In the genomic region with DNA sequence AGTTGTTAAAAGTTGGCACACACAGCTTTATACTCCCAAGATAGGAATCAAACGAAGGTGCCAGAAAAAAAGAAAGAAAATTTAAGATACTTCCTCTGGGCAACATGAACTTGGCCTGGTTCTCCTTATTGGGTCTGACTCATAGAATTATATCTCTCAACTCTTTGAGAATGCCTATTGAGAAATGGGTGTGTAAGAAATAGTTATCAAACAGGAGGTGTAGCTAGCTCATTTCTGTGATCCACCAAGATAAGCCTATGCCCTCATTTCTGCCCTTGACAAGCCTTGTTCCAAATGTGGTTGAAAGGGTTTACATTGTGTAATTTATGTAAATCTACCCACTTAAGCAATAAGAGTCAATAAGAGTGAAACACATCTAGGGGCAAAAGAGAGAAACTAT, we compare ENCODE assay signal across 23 cellular contexts.
DNase-seq lines count a peak whose midpoint lies in the region; ATAC-seq and TF ChIP-seq lines count a peak whose summit lies in the region.
"Had no signal": no experiment of that assay in that cellular context is flagged by ENCODE, and none has a peak within 500 bp of the region (broad histone marks: within the 10 kb centered on the region; RNA-seq: fewer than 3 reads in every experiment).

No MANE protein-coding gene starts in this region.

- H3K27me3 Mint-ChIP-seq in activated CD4-positive, alpha-beta T cell treated with anti-CD3 and anti-CD28 coated beads for 36 hours: no peaks in the 10 kb centered on the region
- no peaks in the 10 kb centered on the region for H3K27me3 Mint-ChIP-seq in CD4-positive, alpha-beta T cell
- no peaks in the 10 kb centered on the region for H3K27me3 Mint-ChIP-seq in activated CD8-positive, alpha-beta memory T cell treated with anti-CD3 and anti-CD28 coated beads, Interleukin-2, amount 10 ng/mL, durations not matched to agents 7 days and 5 days
- H3K27me3 Mint-ChIP-seq: activated CD8-positive, alpha-beta T cell treated with anti-CD3 and anti-CD28 coated beads for 36 hours; activated naive CD8-positive, alpha-beta T cell had no signal

- no peaks in the 10 kb centered on the region for H3K27me3 ChIP-seq in PC-3 (ENCODE audit: low read length)
- H3K27me3 ChIP-seq in CD4-positive, alpha-beta T cell (ENCODE audit: control insufficient read depth, insufficient read depth, low read length): no peaks in the 10 kb centered on the region
- H3K27me3 ChIP-seq: heart right ventricle had no signal

- no peak overlapping the region for H3K27ac Mint-ChIP-seq in activated CD4-positive, alpha-beta T cell treated with anti-CD3 and anti-CD28 coated beads for 36 hours
- no peak overlapping the region for H3K27ac Mint-ChIP-seq in CD4-positive, alpha-beta T cell
- H3K27ac Mint-ChIP-seq in activated CD8-positive, alpha-beta memory T cell treated with anti-CD3 and anti-CD28 coated beads, Interleukin-2, amount 10 ng/mL, durations not matched to agents 7 days and 5 days: no peak overlapping the region
- H3K27ac Mint-ChIP-seq: activated CD8-positive, alpha-beta T cell treated with anti-CD3 and anti-CD28 coated beads for 36 hours; activated naive CD8-positive, alpha-beta T cell; CD8-positive, alpha-beta memory T cell; naive thymus-derived CD8-positive, alpha-beta T cell had no signal

- no peaks in the 10 kb centered on the region for H3F3A ChIP-seq in PC-3 (ENCODE audit: low read length, unreplicated experiment)

- ATAC-seq in activated CD4-positive, alpha-beta T cell treated with anti-CD3 and anti-CD28 coated beads for 36 hours: peak; percentile 10
- peak; percentile 65 for ATAC-seq in PC-3
- ATAC-seq in CD4-positive, alpha-beta T cell (ENCODE audit: poor library complexity): no peak
- no peak for ATAC-seq in HG02840 (IDR thresholded peaks at IDR 0.05; ENCODE audit: low FRiP score, unreplicated experiment)
- no peak for ATAC-seq in activated CD8-positive, alpha-beta memory T cell treated with anti-CD3 and anti-CD28 coated beads, Interleukin-2, amount 10 ng/mL, durations not matched to agents 7 days and 5 days
- ATAC-seq: activated CD8-positive, alpha-beta T cell treated with anti-CD3 and anti-CD28 coated beads for 36 hours; heart right ventricle; naive thymus-derived CD8-positive, alpha-beta T cell had no signal

- H2AFZ ChIP-seq in PC-3 (ENCODE audit: low read length): no peak overlapping the region

- H3K9me3 ChIP-seq in PC-3 (ENCODE audit: low read length): no peaks in the 10 kb centered on the region
- H3K9me3 ChIP-seq in CD4-positive, alpha-beta T cell (ENCODE audit: control insufficient read depth, low read length): no peaks in the 10 kb centered on the region

- TF ChIP-seq CTCF in PC-3 (conservative IDR thresholded peaks at IDR 0.05; ENCODE audit: low read depth, low read length): no peak
- TF ChIP-seq CTCF in CD4-positive, alpha-beta T cell (IDR thresholded peaks at IDR 0.05): no peak

- POLR2A ChIA-PET in activated CD4-positive, alpha-beta T cell treated with anti-CD3 and anti-CD28 coated beads for 36 hours (lab: Charles Lee): interaction anchor here (0.6 kb wide), 1 partner anchor 500 kb away, joined by 3 read pairs; no protein-coding TSS in a partner anchor
- POLR2A ChIA-PET in PC-3 (lab: Charles Lee; ENCODE audit: unreplicated experiment): no interaction called here
- POLR2A ChIA-PET in CD4-positive, alpha-beta T cell (lab: Charles Lee): no interaction called here

- H3K4me3 Mint-ChIP-seq in activated CD4-positive, alpha-beta T cell treated with anti-CD3 and anti-CD28 coated beads for 36 hours: no peak overlapping the region
- no peak overlapping the region for H3K4me3 Mint-ChIP-seq in CD4-positive, alpha-beta T cell
- H3K4me3 Mint-ChIP-seq in activated CD8-positive, alpha-beta memory T cell treated with anti-CD3 and anti-CD28 coated beads, Interleukin-2, amount 10 ng/mL, durations not matched to agents 7 days and 5 days: no peak overlapping the region
- H3K4me3 Mint-ChIP-seq: activated CD8-positive, alpha-beta T cell treated with anti-CD3 and anti-CD28 coated beads for 36 hours; activated naive CD8-positive, alpha-beta T cell; CD8-positive, alpha-beta memory T cell; naive thymus-derived CD8-positive, alpha-beta T cell had no signal

- intact Hi-C loops in activated CD4-positive, alpha-beta T cell treated with anti-CD3 and anti-CD28 coated beads for 36 hours (cut with DNase I, micrococcal nuclease): no loop called here
- intact Hi-C loops in PC-3 (cut with micrococcal nuclease): loop anchor here (1.0 to 10.0 kb wide), 4 partner anchors 39 to 155 kb away; no protein-coding TSS in a partner anchor
- intact Hi-C loops in CD4-positive, alpha-beta T cell (cut with DNase I, micrococcal nuclease): no loop called here

- no peak overlapping the region for H3K4me2 ChIP-seq in PC-3 (ENCODE audit: low read length)

- H3K9me2 ChIP-seq in PC-3 (replicated peaks; ENCODE audit: low read length): no peaks in the 10 kb centered on the region

- H3K36me3 ChIP-seq in PC-3 (ENCODE audit: low read depth, low read length): no peaks in the 10 kb centered on the region
- H3K36me3 ChIP-seq: heart right ventricle had no signal

- H3K27ac ChIP-seq in PC-3 (ENCODE audit: low read length): peak overlapping the region; percentile 70
- H3K27ac ChIP-seq in epithelial cell of prostate: peak overlapping the region; percentile 11
- no peak overlapping the region for H3K27ac ChIP-seq in CD4-positive, alpha-beta T cell (ENCODE audit: low read depth, low read length)
- H3K27ac ChIP-seq: heart right ventricle had no signal

- H3K4me3 ChIP-seq in PC-3 (ENCODE audit: low read length): no peak overlapping the region
- H3K4me3 ChIP-seq: heart right ventricle had no signal

- no TSS peak for BruUV-seq in PC-3 (replicated peaks; lab: Mats Ljungman, UMichigan)

- CTCF ChIA-PET in activated CD4-positive, alpha-beta T cell treated with anti-CD3 and anti-CD28 coated beads for 36 hours (lab: Charles Lee): interaction anchor here (1.5 kb wide), 1 partner anchor 11 kb away, joined by 3 read pairs; no protein-coding TSS in a partner anchor
- CTCF ChIA-PET in PC-3 (lab: Charles Lee): interaction anchor here (0.6 kb wide), 1 partner anchor 154 kb away, joined by 4 read pairs; no protein-coding TSS in a partner anchor
- CTCF ChIA-PET in CD4-positive, alpha-beta T cell (lab: Charles Lee): interaction anchor here (0.8 kb wide), 1 partner anchor 8 kb away, joined by 3 read pairs; no protein-coding TSS in a partner anchor
- CTCF ChIA-PET in activated CD8-positive, alpha-beta memory T cell treated with anti-CD3 and anti-CD28 coated beads, Interleukin-2, amount 10 ng/mL, durations not matched to agents 7 days and 5 days (lab: Charles Lee): no interaction called here

- H3K4me1 Mint-ChIP-seq in activated CD4-positive, alpha-beta T cell treated with anti-CD3 and anti-CD28 coated beads for 36 hours: peaks cover 23% of the 10 kb centered on the region
- peaks cover 14% of the 10 kb centered on the region for H3K4me1 Mint-ChIP-seq in CD4-positive, alpha-beta T cell (ENCODE audit: low read depth)
- peaks cover 8% of the 10 kb centered on the region for H3K4me1 Mint-ChIP-seq in activated CD8-positive, alpha-beta memory T cell treated with anti-CD3 and anti-CD28 coated beads, Interleukin-2, amount 10 ng/mL, durations not matched to agents 7 days and 5 days
- H3K4me1 Mint-ChIP-seq: naive thymus-derived CD8-positive, alpha-beta T cell had no signal

- H3K9me3 Mint-ChIP-seq in activated CD4-positive, alpha-beta T cell treated with anti-CD3 and anti-CD28 coated beads for 36 hours (ENCODE audit: low read depth): peaks cover 2% of the 10 kb centered on the region
- peaks cover 16% of the 10 kb centered on the region for H3K9me3 Mint-ChIP-seq in CD4-positive, alpha-beta T cell
- H3K9me3 Mint-ChIP-seq in activated CD8-positive, alpha-beta memory T cell treated with anti-CD3 and anti-CD28 coated beads, Interleukin-2, amount 10 ng/mL, durations not matched to agents 7 days and 5 days (ENCODE audit: low read depth): peaks cover 9% of the 10 kb centered on the region

- H4K20me1 ChIP-seq in PC-3 (ENCODE audit: low read length): no peaks in the 10 kb centered on the region

- DNase-seq in activated CD4-positive, alpha-beta T cell treated with anti-CD3 and anti-CD28 coated beads for 36 hours: no peak
- DNase-seq in activated CD4-positive, alpha-beta T cell treated with anti-CD3 and anti-CD28 coated beads, Interleukin-2, amount 50 U/mL, for 1 hour: no peak
- peak; percentile 75 for DNase-seq in PC-3
- DNase-seq in epithelial cell of prostate (ENCODE audit: low read depth, low spot score): peak; percentile 73
- DNase-seq in renal cortical epithelial cell (ENCODE audit: low read depth): peak; percentile 44
- DNase-seq in CD4-positive, alpha-beta T cell: no peak
- DNase-seq in activated CD8-positive, alpha-beta memory T cell treated with anti-CD3 and anti-CD28 coated beads, Interleukin-2, amount 10 ng/mL, durations not matched to agents 7 days and 5 days: no peak
- DNase-seq: activated CD8-positive, alpha-beta T cell treated with anti-CD3 and anti-CD28 coated beads for 36 hours; activated T-cell treated with anti-CD3 and anti-CD28 coated beads, Interleukin-2, amount 50 U/mL, for 48 hours; CD8-positive, alpha-beta memory T cell; DMS79 treated with DMSO at 0.1 percent for 48 hours; erythroblast; GOT3; heart right ventricle; kidney; naive thymus-derived CD8-positive, alpha-beta T cell; NCI-H187 treated with DMSO at 0.1 percent for 48 hours; NK-92 treated with Interleukin-12 subunit alpha and Interleukin-12 subunit beta, amount 100 ng/mL, for 24 hours; posterior cingulate gyrus; Right ventricle myocardium superior; stimulated activated CD4-positive, alpha-beta T cell treated with anti-CD3 and anti-CD28 coated beads, Interleukin-2, amount 100 ng/mL, for 48 hours had no signal

- peaks cover 38% of the 10 kb centered on the region for H3K4me1 ChIP-seq in PC-3 (ENCODE audit: insufficient read depth, low read length)
- H3K4me1 ChIP-seq: heart right ventricle had no signal

- 0 out of 2 replicates have a peak overlapping the region, but pooled peaks have one; percentile 0 for H3K9ac ChIP-seq in PC-3 (ENCODE audit: low read length)

- H3K79me2 ChIP-seq in PC-3 (ENCODE audit: low read length): no peaks in the 10 kb centered on the region

- H3K36me3 Mint-ChIP-seq in activated CD4-positive, alpha-beta T cell treated with anti-CD3 and anti-CD28 coated beads for 36 hours (ENCODE audit: low read depth): no peaks in the 10 kb centered on the region
- no peaks in the 10 kb centered on the region for H3K36me3 Mint-ChIP-seq in CD4-positive, alpha-beta T cell (ENCODE audit: low read depth)
- H3K36me3 Mint-ChIP-seq in activated CD8-positive, alpha-beta memory T cell treated with anti-CD3 and anti-CD28 coated beads, Interleukin-2, amount 10 ng/mL, durations not matched to agents 7 days and 5 days: peaks cover 1% of the 10 kb centered on the region
- H3K36me3 Mint-ChIP-seq: activated naive CD8-positive, alpha-beta T cell had no signal

Comparison
In these comparisons a context has a peak if more than half of its experiments do, and no peak if none do; other contexts are left out.
1. ATAC-seq: peak in activated CD4-positive, alpha-beta T cell treated with anti-CD3 and anti-CD28 coated beads for 36 hours (single experiment) and PC-3 (single experiment); none in CD4-positive, alpha-beta T cell (single experiment), HG02840 (single experiment) and activated CD8-positive, alpha-beta memory T cell treated with anti-CD3 and anti-CD28 coated beads, Interleukin-2, amount 10 ng/mL, durations not matched to agents 7 days and 5 days (single experiment).
2. DNase-seq: peak in PC-3 (single experiment), epithelial cell of prostate (single experiment) and renal cortical epithelial cell (single experiment); none in activated CD4-positive, alpha-beta T cell treated with anti-CD3 and anti-CD28 coated beads for 36 hours (single experiment), activated CD4-positive, alpha-beta T cell treated with anti-CD3 and anti-CD28 coated beads, Interleukin-2, amount 50 U/mL, for 1 hour (single experiment), CD4-positive, alpha-beta T cell (0 of 10) and activated CD8-positive, alpha-beta memory T cell treated with anti-CD3 and anti-CD28 coated beads, Interleukin-2, amount 10 ng/mL, durations not matched to agents 7 days and 5 days (single experiment).